19 cellular contexts compared by ENCODE assay signal in genomic region chr12:115201928-115202327, GRCh38.
DNase-seq lines count a peak whose midpoint lies in the region; ATAC-seq, FAIRE-seq and TF ChIP-seq lines count a peak whose summit lies in the region.
"Had no signal": no experiment of that assay in that cellular context is flagged by ENCODE, and none has a peak within 500 bp of the region (broad histone marks: within the 10 kb centered on the region; RNA-seq: fewer than 3 reads in every experiment).

No MANE protein-coding gene starts in this region.

- no peak overlapping the region for H3K23ac ChIP-seq in H1 (ENCODE audit: insufficient read length)

- no peak overlapping the region for H4K5ac ChIP-seq in H1 (ENCODE audit: insufficient read length, low read depth, low read length)

- CTCF ChIA-PET in PC-3 (lab: Charles Lee): no interaction called here
- CTCF ChIA-PET in H1 (lab: Charles Lee; ENCODE audit: partially characterized antibody): interaction anchor here (0.6 to 1.2 kb wide), 3 partner anchors 119 to 248 kb away, joined by 3 to 4 read pairs (median 3); no protein-coding TSS in a partner anchor

- H3K36me3 ChIP-seq in PC-3 (ENCODE audit: low read depth, low read length) (no peaks in the 10 kb centered on the region), H1 (ENCODE audit: control insufficient read depth in 2 of 4, insufficient read depth in 4 of 4, low read length in 3 of 4) (no peaks in the 10 kb centered on the region), mucosa of descending colon (ENCODE audit: low read depth) (no peaks in the 10 kb centered on the region)

- peak overlapping the region; percentile 76 for H3K27ac ChIP-seq in PC-3 (ENCODE audit: low read length)
- H3K27ac ChIP-seq in H1 (ENCODE audit: low read depth, low read length): no peak overlapping the region
- H3K27ac ChIP-seq: C4-2B, HL-60 had no signal

- no peak for FAIRE-seq in H1 (lab: Jason Lieb, UNC)
- no peak for FAIRE-seq in GM12891 (lab: Jason Lieb, UNC)
- FAIRE-seq: A204.1, D721Med, K562 had no signal

- H2AFZ ChIP-seq in PC-3 (ENCODE audit: low read length) (no peak overlapping the region), H1 (ENCODE audit: low read length) (no peak overlapping the region)

- POLR2A ChIA-PET in PC-3 (lab: Charles Lee; ENCODE audit: unreplicated experiment): interaction anchor here (0.6 kb wide), 1 partner anchor 46 kb away, joined by 14 read pairs; no protein-coding TSS in a partner anchor
- POLR2A ChIA-PET in H1 (lab: Charles Lee; ENCODE audit: partially characterized antibody): no interaction called here

- no peak overlapping the region for H2BK5ac ChIP-seq in H1 (ENCODE audit: low read depth, low read length)

- H2BK20ac ChIP-seq in H1 (ENCODE audit: low read length): no peak overlapping the region

- no peaks in the 10 kb centered on the region for H3F3A ChIP-seq in PC-3 (ENCODE audit: low read length, unreplicated experiment)

- H2BK12ac ChIP-seq in H1 (ENCODE audit: low read depth, low read length): no peak overlapping the region

- no peak for TF ChIP-seq RAD21 in H1 (IDR thresholded peaks at IDR 0.05 in 1 of 2, conservative IDR thresholded peaks at IDR 0.05 in 1 of 2; ENCODE audit: low read depth in 2 of 2, low read length in 2 of 2)

- no peak overlapping the region for H4K91ac ChIP-seq in H1 (replicated peaks; ENCODE audit: insufficient read length, low read length)

- no peaks in the 10 kb centered on the region for H3K23me2 ChIP-seq in H1 (ENCODE audit: low read depth, low read length)

- no peak for DNase-seq in HFF-Myc (ENCODE audit: extremely low read depth, low read depth)
- DNase-seq in PC-3: peak; percentile 92
- no peak for DNase-seq in H1 (ENCODE audit: low read depth in 1 of 2, low spot score in 2 of 2)
- DNase-seq in mucosa of descending colon: no peak
- DNase-seq in GM12891 (ENCODE audit: insufficient read length, low spot score): no peak
- no peak for DNase-seq in COLO668 (lab: John Stamatoyannopoulos, UW; ENCODE audit: unreplicated experiment)
- DNase-seq: CD4-positive, alpha-beta memory T cell; COR-L47; DMS153; DND-41; GDM1; H7 had no signal

- no peak overlapping the region for H2BK15ac ChIP-seq in H1 (ENCODE audit: low read length)

- no peak overlapping the region for H3K4ac ChIP-seq in H1 (replicated peaks; ENCODE audit: insufficient read length, low read depth, low read length)

- ATAC-seq in PC-3: peak; percentile 68
- ATAC-seq in mucosa of descending colon: peak; percentile 45
- ATAC-seq in HG03139 (IDR thresholded peaks at IDR 0.05; ENCODE audit: unreplicated experiment): no peak
- no peak for ATAC-seq in HG02571 (IDR thresholded peaks at IDR 0.05; ENCODE audit: unreplicated experiment)
- ATAC-seq: K562 had no signal

- H3K4me2 ChIP-seq in PC-3 (ENCODE audit: low read length): peak overlapping the region; percentile 31
- no peak overlapping the region for H3K4me2 ChIP-seq in H1 (ENCODE audit: insufficient read depth in 1 of 2, low read depth in 2 of 2, low read length in 2 of 2)

- intact Hi-C loops in PC-3 (cut with micrococcal nuclease) (no loop called here), mucosa of descending colon (cut with DNase I, micrococcal nuclease) (no loop called here)

- H3K79me1 ChIP-seq in H1 (ENCODE audit: low read depth, low read length): no peaks in the 10 kb centered on the region

- H3K79me2 ChIP-seq in PC-3 (ENCODE audit: low read length) (no peaks in the 10 kb centered on the region), H1 (ENCODE audit: control insufficient read depth in 1 of 2, insufficient read depth in 2 of 2, low read length in 2 of 2) (no peaks in the 10 kb centered on the region)

- no peak overlapping the region for H2AK5ac ChIP-seq in H1 (ENCODE audit: low read depth, low read length)

- H3K56ac ChIP-seq in H1 (replicated peaks; ENCODE audit: insufficient read length, low read depth, low read length): peak overlapping the region; percentile 36

- H3K9me3 ChIP-seq in PC-3 (ENCODE audit: low read length): no peaks in the 10 kb centered on the region
- no peaks in the 10 kb centered on the region for H3K9me3 ChIP-seq in H1 (ENCODE audit: insufficient read depth in 2 of 2, low read depth in 1 of 2, low read length in 1 of 2)
- no peaks in the 10 kb centered on the region for H3K9me3 ChIP-seq in mucosa of descending colon

- peaks cover 47% of the 10 kb centered on the region for H3K4me1 ChIP-seq in PC-3 (ENCODE audit: insufficient read depth, low read length)
- H3K4me1 ChIP-seq in H1 (replicated peaks in 1 of 4; ENCODE audit: control insufficient read depth in 3 of 4, insufficient read depth in 4 of 4, low read length in 3 of 4): peaks cover 0 to 12% (median 4%) of the 10 kb centered on the region in 4 experiments; a peak in 4 of 7 replicates
- H3K4me1 ChIP-seq in mucosa of descending colon (ENCODE audit: low read depth): no peaks in the 10 kb centered on the region

- no peak overlapping the region for H2BK120ac ChIP-seq in H1 (replicated peaks; ENCODE audit: low read depth, low read length)

- 91% methylated on average over 2 of the region's 2 CpGs; no CpG with 5 or more reads in 1 of the 2 experiments for WGBS in H1 (ENCODE audit: extremely low coverage in 1 of 2, insufficient coverage in 1 of 2, insufficient read length in 1 of 2, insufficient replicate concordance in 2 of 2, low coverage in 1 of 2, low lambda C conversion rate in 2 of 2, missing lambda C conversion rate in 1 of 2), 2 experiments

- H3K18ac ChIP-seq in H1 (ENCODE audit: extremely low read depth, low read length): no peak overlapping the region

- H4K20me1 ChIP-seq in PC-3 (ENCODE audit: low read length): no peaks in the 10 kb centered on the region
- no peaks in the 10 kb centered on the region for H4K20me1 ChIP-seq in H1 (replicated peaks in 1 of 2; ENCODE audit: control insufficient read depth in 1 of 2, insufficient read depth in 2 of 2, low read length in 2 of 2)

- H3K9me2 ChIP-seq in PC-3 (replicated peaks; ENCODE audit: low read length): no peaks in the 10 kb centered on the region

- H3K9ac ChIP-seq in PC-3 (ENCODE audit: low read length) (no peak overlapping the region; the same call in 1 of the 2 replicates), H1 (replicated peaks in 1 of 4; ENCODE audit: extremely low read depth in 1 of 4, low read depth in 3 of 4, low read length in 3 of 4) (no peak overlapping the region)

- no peak overlapping the region for H3K14ac ChIP-seq in H1 (ENCODE audit: insufficient read length)

- H3K27me3 ChIP-seq in PC-3 (ENCODE audit: low read length) (no peaks in the 10 kb centered on the region), H1 (replicated peaks in 1 of 4; ENCODE audit: control insufficient read depth in 3 of 4, extremely low read depth in 1 of 4, insufficient read depth in 3 of 4, low read length in 3 of 4) (no peaks in the 10 kb centered on the region)

- H3K4me3 ChIP-seq in HFF-Myc (replicated peaks; ENCODE audit: low read depth, low read length) (no peak overlapping the region), PC-3 (ENCODE audit: low read length) (no peak overlapping the region), H1 (ENCODE audit: extremely low read depth in 1 of 4, insufficient read depth in 2 of 4, low read depth in 3 of 4, low read length in 4 of 4) (no peak overlapping the region), mucosa of descending colon (no peak overlapping the region)
- H3K4me3 ChIP-seq: K562 had no signal

- BruUV-seq in PC-3 (replicated peaks; lab: Mats Ljungman, UMichigan): no TSS peak

- TF ChIP-seq CTCF in HFF-Myc (IDR thresholded peaks at IDR 0.05; ENCODE audit: low read depth, low read length, missing control alignments): peak; percentile 2
- TF ChIP-seq CTCF in PC-3 (conservative IDR thresholded peaks at IDR 0.05; ENCODE audit: low read depth, low read length): no peak
- TF ChIP-seq CTCF in H1 (IDR thresholded peaks at IDR 0.05; ENCODE audit: control extremely low read depth in 1 of 3, insufficient read depth in 1 of 3, low read depth in 1 of 3, low read length in 3 of 3): no peak
- TF ChIP-seq CTCF in mucosa of descending colon (IDR thresholded peaks at IDR 0.05): no peak

- no peak for TF ChIP-seq POLR2A in H1 (IDR thresholded peaks at IDR 0.05; ENCODE audit: control extremely low read depth in 1 of 2, low read depth in 2 of 2, low read length in 2 of 2)
- TF ChIP-seq POLR2A in GM12891 (IDR thresholded peaks at IDR 0.05; ENCODE audit: low read depth, low read length): no peak

- H4K8ac ChIP-seq in H1 (ENCODE audit: extremely low read depth, insufficient read depth, low read length): no peak overlapping the region

- TF ChIP-seq EP300 in H1 (IDR thresholded peaks at IDR 0.05; ENCODE audit: borderline replicate concordance in 1 of 2, low read depth in 2 of 2, low read length in 2 of 2): no peak

TF ChIP-seq in H1, 55 proteins besides CTCF, POLR2A, EP300 and RAD21 (continues in another document):
- TF ChIP-seq ZNF274 (IDR thresholded peaks at IDR 0.05; ENCODE audit: borderline replicate concordance, extremely low read depth, low read length) (no peak), SP2 (IDR thresholded peaks at IDR 0.05; ENCODE audit: low read length) (no peak), FOSL1 (IDR thresholded peaks at IDR 0.05; ENCODE audit: insufficient read depth, low read depth, low read length) (no peak), SUZ12 (IDR thresholded peaks at IDR 0.05; ENCODE audit: low read length) (no peak), EGR1 (IDR thresholded peaks at IDR 0.05; ENCODE audit: borderline replicate concordance, low read depth, low read length) (no peak), RNF2 (IDR thresholded peaks at IDR 0.05; ENCODE audit: borderline replicate concordance, low read depth, low read length, missing control alignments, poor library complexity, severe bottlenecking) (no peak), GTF2F1 (IDR thresholded peaks at IDR 0.05; ENCODE audit: borderline replicate concordance, low read depth, low read length) (no peak)

TF ChIP-seq in GM12891, 5 proteins besides CTCF, POLR2A, EP300 and RAD21:
- no peak for TF ChIP-seq TAF1 (IDR thresholded peaks at IDR 0.05; ENCODE audit: low read depth, low read length)
- TF ChIP-seq POU2F2 (IDR thresholded peaks at IDR 0.05; ENCODE audit: low read depth, low read length): no peak
- TF ChIP-seq PAX5 (IDR thresholded peaks at IDR 0.05; ENCODE audit: insufficient read depth, low read length, severe bottlenecking): no peak
- no peak for TF ChIP-seq POLR2AphosphoS5 (IDR thresholded peaks at IDR 0.05; ENCODE audit: low read depth, low read length)
- no peak for TF ChIP-seq SPI1 (IDR thresholded peaks at IDR 0.05; ENCODE audit: low read depth, low read length)
TF ChIP-seq in GM12891: peak in this region for 0.

Comparison
In these comparisons a context has a peak if more than half of its experiments do, and no peak if none do; other contexts are left out.
1. ATAC-seq: peak in PC-3 (single experiment) and mucosa of descending colon (single experiment); none in HG03139 (single experiment) and HG02571 (single experiment).